In the genomic region with DNA sequence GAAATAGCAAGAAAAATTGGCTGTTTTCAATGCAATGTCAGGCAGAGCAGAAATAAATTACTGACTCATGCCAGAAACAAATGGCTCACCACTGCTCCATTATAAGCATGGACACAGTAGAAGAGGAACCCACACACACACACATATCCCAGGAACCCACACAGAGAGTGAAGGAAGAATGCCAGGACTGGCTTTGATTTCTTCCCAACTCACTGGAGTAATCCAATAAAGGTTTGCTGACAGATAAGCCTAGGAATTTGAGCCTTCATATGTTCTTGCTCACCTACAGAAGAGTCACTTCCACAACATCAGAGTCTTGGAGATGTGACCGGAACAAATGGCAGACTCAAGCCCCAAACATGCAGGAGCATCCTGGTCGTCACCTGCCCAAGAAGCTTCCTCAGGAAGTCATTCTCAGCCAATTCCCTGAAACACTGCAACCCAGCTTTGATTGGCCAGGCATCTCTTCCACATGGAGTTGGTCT, we compare ENCODE assay signal across 8 cellular contexts. TPM values are rescaled to one million over a fixed set of nuclear protein-coding genes. Genes with fewer than 3 reads are reported as not detected.
DNase-seq lines count a peak whose midpoint lies in the region; TF ChIP-seq lines count a peak whose summit lies in the region.

No MANE protein-coding gene starts in this region.

- H4K20me1 ChIP-seq in neural progenitor cell (ENCODE audit: low read depth), result peaks cover 11% of the 10 kb centered on the region

- H3K27ac ChIP-seq in CD8-positive, alpha-beta memory T cell (ENCODE audit: low read depth, low read length), result no peak overlapping the region
- peak overlapping the region in 5 of 59 donors; percentile 6 to 98 (median 30) for H3K27ac ChIP-seq in dorsolateral prefrontal cortex
- H3K27ac ChIP-seq in neural progenitor cell, result no peak overlapping the region

- peaks cover 7% of the 10 kb centered on the region for H3F3A ChIP-seq in neural progenitor cell (ENCODE audit: low read depth)

- DNase-seq in CD8-positive, alpha-beta memory T cell, result peak in 1 of 5 donors; percentile 16
- DNase-seq in NCI-H226 (peak; percentile 41), dorsolateral prefrontal cortex (peak in 1 of 10 donors; percentile 44), neural progenitor cell (ENCODE audit: low spot score) (no peak), H4 (ENCODE audit: low spot score) (no peak), GM13976 (ENCODE audit: low spot score) (no peak), HPDE6-E6E7 (ENCODE audit: extremely low spot score) (no peak), NCI-H1930 (lab: John Stamatoyannopoulos, UW) (no peak)

- peaks cover 71% of the 10 kb centered on the region for H3K4me1 ChIP-seq in CD8-positive, alpha-beta memory T cell (ENCODE audit: insufficient read depth, low read length)
- peaks cover 14% of the 10 kb centered on the region for H3K4me1 ChIP-seq in neural progenitor cell

- TF ChIP-seq CTCF in dorsolateral prefrontal cortex (IDR thresholded peaks at IDR 0.05 in 54 of 56, conservative IDR thresholded peaks at IDR 0.05 in 2 of 56; ENCODE audit: low read depth in 1 of 56, partially characterized antibody in 56 of 56) (no peak), neural progenitor cell (IDR thresholded peaks at IDR 0.05) (no peak), GM13976 (IDR thresholded peaks at IDR 0.05; ENCODE audit: borderline replicate concordance, control extremely low read depth, extremely low read depth, insufficient read depth, missing control alignments) (no peak)

- peak overlapping the region; percentile 71 to 99 (median 97) for H3K4me3 Mint-ChIP-seq in CD8-positive, alpha-beta memory T cell
- peak overlapping the region; percentile 93 for H3K4me3 Mint-ChIP-seq in neural progenitor cell

- no peaks in the 10 kb centered on the region for H3K9me3 Mint-ChIP-seq in CD8-positive, alpha-beta memory T cell
- no peaks in the 10 kb centered on the region for H3K9me3 Mint-ChIP-seq in neural progenitor cell

- in situ Hi-C loops in GM13976 (cut with MboI; ENCODE audit: low sequenced_read_pairs, unreplicated experiment), result no loop called here

- peak overlapping the region; percentile 29 for H3K4me2 ChIP-seq in neural progenitor cell

- peaks cover 0 to 3% of the 10 kb centered on the region in 2 donors for H3K27me3 Mint-ChIP-seq in CD8-positive, alpha-beta memory T cell
- H3K27me3 Mint-ChIP-seq in neural progenitor cell (ENCODE audit: insufficient read depth, low read depth), result no peaks in the 10 kb centered on the region

- no peaks in the 10 kb centered on the region for H3K9me3 ChIP-seq in CD8-positive, alpha-beta memory T cell (ENCODE audit: low read length)
- no peaks in the 10 kb centered on the region for H3K9me3 ChIP-seq in neural progenitor cell (ENCODE audit: low read depth)

- peaks cover 0 to 65% (median 12%) of the 10 kb centered on the region in 3 donors for H3K36me3 Mint-ChIP-seq in CD8-positive, alpha-beta memory T cell
- peaks cover 6% of the 10 kb centered on the region for H3K36me3 Mint-ChIP-seq in neural progenitor cell

- H3K4me1 Mint-ChIP-seq in CD8-positive, alpha-beta memory T cell, result peaks cover 69 to 87% (median 83%) of the 10 kb centered on the region in 3 donors
- peaks cover 30% of the 10 kb centered on the region for H3K4me1 Mint-ChIP-seq in neural progenitor cell

- H3K36me3 ChIP-seq in CD8-positive, alpha-beta memory T cell (ENCODE audit: insufficient read depth, low read length), result peaks cover 9% of the 10 kb centered on the region
- no peaks in the 10 kb centered on the region for H3K36me3 ChIP-seq in neural progenitor cell

- no peaks in the 10 kb centered on the region for H3K27me3 ChIP-seq in CD8-positive, alpha-beta memory T cell (ENCODE audit: insufficient read depth, low read length, poor library complexity, severe bottlenecking)
- H3K27me3 ChIP-seq in dorsolateral prefrontal cortex (no peaks in the 10 kb centered on the region), neural progenitor cell (no peaks in the 10 kb centered on the region)

- H2AFZ ChIP-seq in neural progenitor cell (replicated peaks), result no peak overlapping the region

- no peak overlapping the region for H3K9ac ChIP-seq in neural progenitor cell

- H3K4me3 ChIP-seq in CD8-positive, alpha-beta memory T cell (ENCODE audit: low read length), result peak overlapping the region; percentile 36
- H3K4me3 ChIP-seq in dorsolateral prefrontal cortex (peak overlapping the region in 49 of 59 donors; percentile 0 to 98 (median 77)), neural progenitor cell (no peak overlapping the region)

- peaks cover 69% of the 10 kb centered on the region for H3K79me2 ChIP-seq in neural progenitor cell (ENCODE audit: low read depth)

- CTCF ChIA-PET in CD8-positive, alpha-beta memory T cell (lab: Charles Lee), result interaction anchor here (1.2 kb wide), 1 partner anchor 17 kb away, joined by 3 read pairs; no protein-coding TSS in a partner anchor

- intact Hi-C loops in dorsolateral prefrontal cortex (cut with DNase I), result no loop called here

- POLR2A ChIA-PET in CD8-positive, alpha-beta memory T cell (lab: Charles Lee), result no interaction called here

- peak overlapping the region in 6 of 8 donors; percentile 78 to 100 (median 90) for H3K27ac Mint-ChIP-seq in CD8-positive, alpha-beta memory T cell
- H3K27ac Mint-ChIP-seq in neural progenitor cell, result no peak overlapping the region

RNA-seq across cellular contexts. Expression of a gene that starts 2.2 kb away (rescaled TPM):
- 10 to 100 TPM; 20.1 to 21.8 TPM for total RNA-seq in CD8-positive, alpha-beta memory T cell
- polyA plus RNA-seq in CD8-positive, alpha-beta memory T cell, result 3.8 TPM
- 10 to 100 TPM; 24.9 to 51.7 (median 37.5) TPM for total RNA-seq in dorsolateral prefrontal cortex
- 9.6 and 30.8 TPM in 2 replicates for total RNA-seq in neural progenitor cell (ENCODE audit: low replicate concordance)
- 9.1 and 10.0 TPM in 2 replicates for total RNA-seq in H4 (2014; rRNA removed; shearing (Covaris generic))

RNA-seq across cellular contexts. Expression of a gene that starts 14.5 kb away (rescaled TPM):
- 10 to 100 TPM; 52.1 to 55.2 TPM for total RNA-seq in CD8-positive, alpha-beta memory T cell
- polyA plus RNA-seq in CD8-positive, alpha-beta memory T cell, result 29.6 TPM
- 10 to 100 TPM; 15.9 to 43.0 (median 23.4) TPM for total RNA-seq in dorsolateral prefrontal cortex
- 16.9 and 35.5 TPM in 2 replicates for total RNA-seq in neural progenitor cell (ENCODE audit: low replicate concordance)
- total RNA-seq in H4 (2014; rRNA removed; shearing (Covaris generic)), result 14.4 and 14.7 TPM in 2 replicates

RNA-seq across cellular contexts. Expression of a gene that starts 35.3 kb away (rescaled TPM):
- total RNA-seq in CD8-positive, alpha-beta memory T cell, result 10 to 100 TPM; 56.0 to 58.7 TPM
- 9.6 TPM for polyA plus RNA-seq in CD8-positive, alpha-beta memory T cell
- total RNA-seq in dorsolateral prefrontal cortex (100 to 1,000 TPM in 5 of 120 experiments, 10 to 100 TPM in 115; 27.9 to 117 (median 68.8) TPM), neural progenitor cell (ENCODE audit: low replicate concordance) (37.8 and 84.9 TPM in 2 replicates)
- 5.2 and 5.3 TPM in 2 replicates for total RNA-seq in H4 (2014; rRNA removed; shearing (Covaris generic))
